Comparison of ENCODE assay signal across 10 cellular contexts in the genomic region with DNA sequence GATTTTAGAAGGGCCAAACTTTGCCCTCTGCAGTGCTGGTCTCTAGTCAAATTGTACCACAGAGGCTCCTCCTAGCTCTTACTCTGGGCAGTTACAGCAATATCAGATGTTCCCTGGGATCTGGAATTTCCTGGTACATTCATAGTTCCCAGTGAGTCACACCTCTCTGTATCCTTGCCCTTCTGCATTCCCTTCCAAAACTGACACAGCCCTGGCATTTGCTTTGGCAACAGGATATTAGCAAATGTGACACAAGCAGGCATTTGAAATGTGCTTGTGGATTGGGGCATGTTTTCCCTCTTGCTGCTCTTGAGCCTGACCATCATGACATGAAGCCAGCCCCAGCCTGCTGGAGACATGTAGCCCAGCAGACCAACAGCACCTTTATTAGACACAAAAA.
A peak's percentile ranks its signal among the peaks of the same experiment; 100 is the strongest.
DNase-seq lines count a peak whose midpoint lies in the region; ATAC-seq and TF ChIP-seq lines count a peak whose summit lies in the region.
"Had no signal": no experiment of that assay in that cellular context is flagged by ENCODE, and none has a peak within 500 bp of the region (broad histone marks: within the 10 kb centered on the region; RNA-seq: fewer than 3 reads in every experiment).

No MANE protein-coding gene starts in this region.

- H3K9me3 ChIP-seq in RWPE2 (ENCODE audit: severe bottlenecking): no peaks in the 10 kb centered on the region
- no peaks in the 10 kb centered on the region for H3K9me3 ChIP-seq in prostate gland
- H3K9me3 ChIP-seq: vagina had no signal

- H3K36me3 ChIP-seq in RWPE2 (ENCODE audit: low read depth) (no peaks in the 10 kb centered on the region), prostate gland (no peaks in the 10 kb centered on the region)
- H3K36me3 ChIP-seq: vagina had no signal

- no peaks in the 10 kb centered on the region for H3K27me3 ChIP-seq in RWPE2 (ENCODE audit: insufficient read depth, poor library complexity, severe bottlenecking)
- H3K27me3 ChIP-seq in prostate gland (replicated peaks; ENCODE audit: insufficient read depth): no peaks in the 10 kb centered on the region
- H3K27me3 ChIP-seq: vagina had no signal

- DNase-seq in GM03348 (ENCODE audit: low spot score): peak; percentile 78
- DNase-seq in RWPE2 (ENCODE audit: low spot score): peak; percentile 68
- peak; percentile 94 for DNase-seq in fibroblast of peridontal ligament (ENCODE audit: extremely low read depth)
- peak; percentile 43 for DNase-seq in prostate gland (ENCODE audit: low spot score)
- DNase-seq in NAMALWA (ENCODE audit: low spot score): no peak
- DNase-seq in D341Med (ENCODE audit: low spot score): no peak
- DNase-seq in NCI-H2171 treated with DMSO at 0.1 percent for 48 hours (lab: John Stamatoyannopoulos, UW): no peak
- DNase-seq: GDM1 had no signal

- no peak for TF ChIP-seq POLR2A in prostate gland (IDR thresholded peaks at IDR 0.05)

- H3K4me3 ChIP-seq in RWPE2 (ENCODE audit: severe bottlenecking): no peak overlapping the region
- H3K4me3 ChIP-seq in prostate gland: no peak overlapping the region
- H3K4me3 ChIP-seq: vagina had no signal

- TF ChIP-seq CTCF in RWPE2 (IDR thresholded peaks at IDR 0.05; ENCODE audit: poor library complexity, severe bottlenecking) (peak; percentile 47), prostate gland (IDR thresholded peaks at IDR 0.05) (no peak)

- intact Hi-C loops in prostate gland (cut with DNase I): no loop called here

- H3K4me1 ChIP-seq in RWPE2 (ENCODE audit: insufficient read depth, poor library complexity, severe bottlenecking) (peaks cover 13% of the 10 kb centered on the region), prostate gland (replicated peaks) (no peaks in the 10 kb centered on the region)

- H3K27ac ChIP-seq in RWPE2 (ENCODE audit: poor library complexity, severe bottlenecking) (peak overlapping the region; percentile 74), prostate gland (no peak overlapping the region)
- H3K27ac ChIP-seq: vagina had no signal

- ATAC-seq in RWPE2 (ENCODE audit: low read depth) (peak; percentile 100), GM21619 (IDR thresholded peaks at IDR 0.05; ENCODE audit: unreplicated experiment) (no peak)

Comparison
In these comparisons a context has a peak if more than half of its experiments do, and no peak if none do; other contexts are left out.
1. DNase-seq: peak in GM03348 (single experiment), RWPE2 (single experiment), fibroblast of peridontal ligament (single experiment) and prostate gland (single experiment); none in NAMALWA (single experiment), D341Med (single experiment) and NCI-H2171 treated with DMSO at 0.1 percent for 48 hours (single experiment).